ENCODE assay signal across 8 cellular contexts in the genomic region with DNA sequence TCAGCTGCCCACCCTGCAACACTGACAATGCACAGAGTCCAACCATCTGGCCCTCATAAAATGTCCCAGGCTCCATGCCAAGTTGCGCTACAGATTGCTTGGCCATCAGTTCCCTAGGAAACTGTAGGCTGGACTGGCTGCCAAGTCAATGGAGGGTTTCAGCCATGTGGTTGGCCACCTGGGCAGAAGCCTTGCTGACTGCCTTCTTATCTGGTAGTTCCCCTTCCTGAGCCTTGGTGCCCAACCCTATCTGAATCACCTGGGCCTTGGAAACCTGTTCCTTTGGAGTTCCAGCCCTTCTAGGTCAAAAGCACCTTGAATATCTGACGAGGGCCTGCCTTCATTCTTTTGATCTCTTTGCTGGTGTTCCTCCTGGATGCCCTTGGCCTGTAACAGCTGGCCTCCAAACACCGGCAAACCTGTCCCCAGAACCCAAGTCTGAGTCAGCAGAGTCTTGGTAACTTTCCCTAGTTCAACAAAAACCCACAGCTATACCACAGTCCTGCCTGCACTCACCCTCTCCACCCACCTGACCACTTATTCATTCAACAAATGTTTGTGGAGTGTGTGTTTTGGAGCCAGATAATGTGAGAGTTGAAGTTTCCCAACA. TPM values are rescaled to one million over a fixed set of nuclear protein-coding genes. Genes with fewer than 3 reads are reported as not detected.
A peak's percentile ranks its signal among the peaks of the same experiment; 100 is the strongest.
DNase-seq lines count a peak whose midpoint lies in the region; ATAC-seq and TF ChIP-seq lines count a peak whose summit lies in the region.

No MANE protein-coding gene starts in this region.

- peaks cover 11% of the 10 kb centered on the region for H3K9me3 Mint-ChIP-seq in stimulated activated memory B cell treated with anti-CD40 and anti-IgM and Interleukin-4, amounts not matched to agents 10 μg/mL and 1 μg/mL and 100 μg/mL, for 72 hours

- peak overlapping the region; percentile 78 for H3K27ac Mint-ChIP-seq in stimulated activated memory B cell treated with anti-CD40 and anti-IgM and Interleukin-4, amounts not matched to agents 10 μg/mL and 1 μg/mL and 100 μg/mL, for 72 hours

- peaks cover 59% of the 10 kb centered on the region for H3K4me1 Mint-ChIP-seq in stimulated activated memory B cell treated with anti-CD40 and anti-IgM and Interleukin-4, amounts not matched to agents 10 μg/mL and 1 μg/mL and 100 μg/mL, for 72 hours

- no peak overlapping the region for H3K4me3 ChIP-seq in epithelial cell of proximal tubule (ENCODE audit: low read depth, low read length)

- DNase-seq in activated CD4-positive, alpha-beta T cell treated with anti-CD3 and anti-CD28 coated beads for 48 hours, result peak; percentile 44
- DNase-seq in activated CD4-positive, alpha-beta T cell treated with anti-CD3 and anti-CD28 coated beads for 1 hour, result no peak
- DNase-seq in NCI-H446 treated with DMSO at 0.1 percent for 48 hours (lab: John Stamatoyannopoulos, UW), result peak; percentile 64
- DNase-seq in epithelial cell of proximal tubule (ENCODE audit: low read depth), result peak; percentile 39
- no peak for DNase-seq in T-helper 9 cell
- DNase-seq in NCI-H510A (lab: John Stamatoyannopoulos, UW), result no peak

- H3K36me3 Mint-ChIP-seq in stimulated activated memory B cell treated with anti-CD40 and anti-IgM and Interleukin-4, amounts not matched to agents 10 μg/mL and 1 μg/mL and 100 μg/mL, for 72 hours, result peaks cover 6% of the 10 kb centered on the region

- TF ChIP-seq CTCF in epithelial cell of proximal tubule (conservative IDR thresholded peaks at IDR 0.05; ENCODE audit: low read depth, low read length), result no peak

- ATAC-seq in stimulated activated memory B cell treated with anti-CD40 and anti-IgM and Interleukin-4, amounts not matched to agents 10 μg/mL and 1 μg/mL and 100 μg/mL, for 72 hours, result peak; percentile 79
- no peak for ATAC-seq in GM19328 (IDR thresholded peaks at IDR 0.05; ENCODE audit: unreplicated experiment)

- H3K4me3 Mint-ChIP-seq in stimulated activated memory B cell treated with anti-CD40 and anti-IgM and Interleukin-4, amounts not matched to agents 10 μg/mL and 1 μg/mL and 100 μg/mL, for 72 hours, result peak overlapping the region; percentile 18

- H3K27me3 Mint-ChIP-seq in stimulated activated memory B cell treated with anti-CD40 and anti-IgM and Interleukin-4, amounts not matched to agents 10 μg/mL and 1 μg/mL and 100 μg/mL, for 72 hours, result no peaks in the 10 kb centered on the region

RNA-seq across cellular contexts. Expression of gene KDM7A, which starts 37.4 kb away (rescaled TPM):
- total RNA-seq in epithelial cell of proximal tubule, result 1.6 and 7.6 TPM in 2 replicates

Comparison
In these comparisons a context has a peak if more than half of its experiments do, and no peak if none do; other contexts are left out.
1. DNase-seq: peak in activated CD4-positive, alpha-beta T cell treated with anti-CD3 and anti-CD28 coated beads for 48 hours (single experiment), NCI-H446 treated with DMSO at 0.1 percent for 48 hours (single experiment) and epithelial cell of proximal tubule (single experiment); none in activated CD4-positive, alpha-beta T cell treated with anti-CD3 and anti-CD28 coated beads for 1 hour (single experiment), T-helper 9 cell (single experiment) and NCI-H510A (single experiment).